1 cellular context compared by ENCODE assay signal in genomic region chr18:67516432-67517223, GRCh38.
TF ChIP-seq lines count a peak whose summit lies in the region.

Gene DSEL (minus strand): TSS chr18:67516720. CDS start chr18:67514608, 2,112 bp downstream.

TF ChIP-seq in WTC11, 78 proteins besides CTCF, POLR2A, EP300 and RAD21 (continued from another document):
- TF ChIP-seq STAT6 (CRISPR knock-in tag; conservative IDR thresholded peaks at IDR 0.05; ENCODE audit: low read depth): no peak
- 0 out of 2 replicates have a peak, but pooled peaks have one; percentile 16 for TF ChIP-seq NFE2L1 (CRISPR knock-in tag; IDR thresholded peaks at IDR 0.05)
- no peak for TF ChIP-seq CREM (CRISPR knock-in tag; IDR thresholded peaks at IDR 0.05)
- TF ChIP-seq GABPB1 (CRISPR knock-in tag; IDR thresholded peaks at IDR 0.05): peak; percentile 18; the same call in 1 of the 2 replicates
- TF ChIP-seq ZNF219 (CRISPR knock-in tag; IDR thresholded peaks at IDR 0.05; ENCODE audit: borderline replicate concordance): 0 out of 2 replicates have a peak, but pooled peaks have one; percentile 45
- TF ChIP-seq TCF7 (CRISPR knock-in tag; IDR thresholded peaks at IDR 0.05; ENCODE audit: low read depth): no peak
- TF ChIP-seq NR2C2 (CRISPR knock-in tag; IDR thresholded peaks at IDR 0.05): no peak
- no peak for TF ChIP-seq RORB (CRISPR knock-in tag; IDR thresholded peaks at IDR 0.05)
- TF ChIP-seq TEAD4 (CRISPR knock-in tag; IDR thresholded peaks at IDR 0.05): no peak
- TF ChIP-seq HMGA2 (CRISPR knock-in tag; IDR thresholded peaks at IDR 0.05): no peak
- no peak for TF ChIP-seq ZNF671 (CRISPR knock-in tag; IDR thresholded peaks at IDR 0.05)
- no peak for TF ChIP-seq KAT7 (CRISPR knock-in tag; IDR thresholded peaks at IDR 0.05; ENCODE audit: borderline replicate concordance)
- TF ChIP-seq ZNF423 (CRISPR knock-in tag; IDR thresholded peaks at IDR 0.05): no peak
- TF ChIP-seq E2F4 (CRISPR knock-in tag; IDR thresholded peaks at IDR 0.05; ENCODE audit: borderline replicate concordance, low read depth): no peak
- TF ChIP-seq ZSCAN18 (CRISPR knock-in tag; IDR thresholded peaks at IDR 0.05): no peak
- no peak for TF ChIP-seq GTF2I (CRISPR knock-in tag; conservative IDR thresholded peaks at IDR 0.05)
- TF ChIP-seq USF2 (CRISPR knock-in tag; IDR thresholded peaks at IDR 0.05): 0 out of 2 replicates have a peak, but pooled peaks have one; percentile 4
- 0 out of 2 replicates have a peak, but pooled peaks have one; percentile 32 for TF ChIP-seq ELF4 (CRISPR knock-in tag; IDR thresholded peaks at IDR 0.05; ENCODE audit: low read depth)
- no peak for TF ChIP-seq RELA (CRISPR knock-in tag; IDR thresholded peaks at IDR 0.05; ENCODE audit: borderline replicate concordance)
- TF ChIP-seq MLX (CRISPR knock-in tag; IDR thresholded peaks at IDR 0.05): no peak
- no peak for TF ChIP-seq ZBTB21 (CRISPR knock-in tag; IDR thresholded peaks at IDR 0.05; ENCODE audit: borderline replicate concordance)
- TF ChIP-seq PREB (CRISPR knock-in tag; IDR thresholded peaks at IDR 0.05; ENCODE audit: borderline replicate concordance): 0 out of 2 replicates have a peak, but pooled peaks have one; percentile 28
- TF ChIP-seq USF1 (CRISPR knock-in tag; IDR thresholded peaks at IDR 0.05): 0 out of 2 replicates have a peak, but pooled peaks have one; percentile 17
- no peak for TF ChIP-seq ZMAT4 (CRISPR knock-in tag; IDR thresholded peaks at IDR 0.05)
- TF ChIP-seq E2F1 (CRISPR knock-in tag; IDR thresholded peaks at IDR 0.05): no peak
- no peak for TF ChIP-seq CREB1 (CRISPR knock-in tag; IDR thresholded peaks at IDR 0.05)
- peak; percentile 34; the same call in 1 of the 2 replicates for TF ChIP-seq SP1 (CRISPR knock-in tag; conservative IDR thresholded peaks at IDR 0.05)
- no peak for TF ChIP-seq ZNF396 (CRISPR knock-in tag; IDR thresholded peaks at IDR 0.05; ENCODE audit: borderline replicate concordance)
- TF ChIP-seq FOXK1 (CRISPR knock-in tag; IDR thresholded peaks at IDR 0.05): no peak
